Comparison of ENCODE assay signal across 1 cellular context in the genomic region with DNA sequence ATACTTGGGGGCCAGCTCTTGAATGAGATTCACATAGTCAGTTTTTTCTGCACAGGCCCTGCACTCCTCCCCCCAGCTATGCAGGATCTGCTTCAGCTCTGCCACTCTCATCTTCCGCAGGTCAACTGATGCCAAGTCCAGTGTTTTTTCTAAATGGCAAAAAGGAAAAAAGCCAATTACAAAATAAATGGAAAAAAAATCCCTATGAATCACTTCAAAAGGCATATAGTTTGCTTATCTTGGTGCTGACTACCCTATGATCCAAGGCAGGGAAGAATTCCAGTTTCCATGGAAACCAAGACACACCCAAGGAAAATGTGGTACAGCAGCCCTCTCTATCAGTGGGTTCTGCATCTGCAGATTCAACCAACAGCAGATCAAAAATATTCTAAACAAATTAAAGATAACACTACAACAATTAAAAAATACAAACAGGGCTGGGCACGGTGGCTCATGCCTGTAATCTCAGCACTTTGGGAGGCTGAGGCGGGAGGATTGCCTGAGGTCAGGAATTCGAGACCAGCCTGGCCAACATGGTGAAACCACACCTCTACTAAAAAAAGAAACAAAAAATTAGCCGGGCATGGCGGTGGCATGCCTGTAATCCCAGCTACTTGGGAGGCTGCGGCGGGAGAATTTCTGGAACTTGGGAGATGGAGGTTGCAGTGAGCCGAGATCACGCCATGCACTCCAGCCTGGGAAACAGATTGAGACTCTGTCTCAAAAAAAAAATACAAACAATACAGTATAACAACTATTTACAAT.
TF ChIP-seq lines count a peak whose summit lies in the region.

No MANE protein-coding gene starts in this region.

TF ChIP-seq in H1, 55 proteins besides CTCF, POLR2A, EP300 and RAD21:
- TF ChIP-seq CHD1 (IDR thresholded peaks at IDR 0.05; ENCODE audit: low read depth, low read length) (no peak), BACH1 (IDR thresholded peaks at IDR 0.05; ENCODE audit: low read length) (no peak), SUZ12 (IDR thresholded peaks at IDR 0.05; ENCODE audit: low read length) (no peak), KDM5A (IDR thresholded peaks at IDR 0.05; ENCODE audit: low read length) (no peak), KDM4A (IDR thresholded peaks at IDR 0.05; ENCODE audit: low read depth, low read length, severe bottlenecking) (no peak), NRF1 (IDR thresholded peaks at IDR 0.05; ENCODE audit: low read depth, low read length) (no peak), SIX5 (IDR thresholded peaks at IDR 0.05; ENCODE audit: low read depth, low read length) (no peak), TEAD4 (IDR thresholded peaks at IDR 0.05; ENCODE audit: low read depth, low read length) (no peak), RBBP5 (IDR thresholded peaks at IDR 0.05; ENCODE audit: borderline replicate concordance, low read depth, low read length) (no peak), CBX5 (IDR thresholded peaks at IDR 0.05; ENCODE audit: low read depth, low read length) (no peak), CTBP2 (IDR thresholded peaks at IDR 0.05; ENCODE audit: borderline replicate concordance, insufficient read depth, insufficient read length, low read length) (no peak), TAF7 (optimal IDR thresholded peaks at IDR 0.05; ENCODE audit: borderline replicate concordance, low read depth, low read length) (no peak), PHF8 (conservative IDR thresholded peaks at IDR 0.05; ENCODE audit: low read depth, low read length) (no peak), SAP30 (IDR thresholded peaks at IDR 0.05; ENCODE audit: insufficient read depth, insufficient replicate concordance, low read length) (no peak), TAF1 (IDR thresholded peaks at IDR 0.05; ENCODE audit: low read depth, low read length) (no peak), SP4 (IDR thresholded peaks at IDR 0.05; ENCODE audit: low read length) (no peak)
- TF ChIP-seq, protein P1, sequence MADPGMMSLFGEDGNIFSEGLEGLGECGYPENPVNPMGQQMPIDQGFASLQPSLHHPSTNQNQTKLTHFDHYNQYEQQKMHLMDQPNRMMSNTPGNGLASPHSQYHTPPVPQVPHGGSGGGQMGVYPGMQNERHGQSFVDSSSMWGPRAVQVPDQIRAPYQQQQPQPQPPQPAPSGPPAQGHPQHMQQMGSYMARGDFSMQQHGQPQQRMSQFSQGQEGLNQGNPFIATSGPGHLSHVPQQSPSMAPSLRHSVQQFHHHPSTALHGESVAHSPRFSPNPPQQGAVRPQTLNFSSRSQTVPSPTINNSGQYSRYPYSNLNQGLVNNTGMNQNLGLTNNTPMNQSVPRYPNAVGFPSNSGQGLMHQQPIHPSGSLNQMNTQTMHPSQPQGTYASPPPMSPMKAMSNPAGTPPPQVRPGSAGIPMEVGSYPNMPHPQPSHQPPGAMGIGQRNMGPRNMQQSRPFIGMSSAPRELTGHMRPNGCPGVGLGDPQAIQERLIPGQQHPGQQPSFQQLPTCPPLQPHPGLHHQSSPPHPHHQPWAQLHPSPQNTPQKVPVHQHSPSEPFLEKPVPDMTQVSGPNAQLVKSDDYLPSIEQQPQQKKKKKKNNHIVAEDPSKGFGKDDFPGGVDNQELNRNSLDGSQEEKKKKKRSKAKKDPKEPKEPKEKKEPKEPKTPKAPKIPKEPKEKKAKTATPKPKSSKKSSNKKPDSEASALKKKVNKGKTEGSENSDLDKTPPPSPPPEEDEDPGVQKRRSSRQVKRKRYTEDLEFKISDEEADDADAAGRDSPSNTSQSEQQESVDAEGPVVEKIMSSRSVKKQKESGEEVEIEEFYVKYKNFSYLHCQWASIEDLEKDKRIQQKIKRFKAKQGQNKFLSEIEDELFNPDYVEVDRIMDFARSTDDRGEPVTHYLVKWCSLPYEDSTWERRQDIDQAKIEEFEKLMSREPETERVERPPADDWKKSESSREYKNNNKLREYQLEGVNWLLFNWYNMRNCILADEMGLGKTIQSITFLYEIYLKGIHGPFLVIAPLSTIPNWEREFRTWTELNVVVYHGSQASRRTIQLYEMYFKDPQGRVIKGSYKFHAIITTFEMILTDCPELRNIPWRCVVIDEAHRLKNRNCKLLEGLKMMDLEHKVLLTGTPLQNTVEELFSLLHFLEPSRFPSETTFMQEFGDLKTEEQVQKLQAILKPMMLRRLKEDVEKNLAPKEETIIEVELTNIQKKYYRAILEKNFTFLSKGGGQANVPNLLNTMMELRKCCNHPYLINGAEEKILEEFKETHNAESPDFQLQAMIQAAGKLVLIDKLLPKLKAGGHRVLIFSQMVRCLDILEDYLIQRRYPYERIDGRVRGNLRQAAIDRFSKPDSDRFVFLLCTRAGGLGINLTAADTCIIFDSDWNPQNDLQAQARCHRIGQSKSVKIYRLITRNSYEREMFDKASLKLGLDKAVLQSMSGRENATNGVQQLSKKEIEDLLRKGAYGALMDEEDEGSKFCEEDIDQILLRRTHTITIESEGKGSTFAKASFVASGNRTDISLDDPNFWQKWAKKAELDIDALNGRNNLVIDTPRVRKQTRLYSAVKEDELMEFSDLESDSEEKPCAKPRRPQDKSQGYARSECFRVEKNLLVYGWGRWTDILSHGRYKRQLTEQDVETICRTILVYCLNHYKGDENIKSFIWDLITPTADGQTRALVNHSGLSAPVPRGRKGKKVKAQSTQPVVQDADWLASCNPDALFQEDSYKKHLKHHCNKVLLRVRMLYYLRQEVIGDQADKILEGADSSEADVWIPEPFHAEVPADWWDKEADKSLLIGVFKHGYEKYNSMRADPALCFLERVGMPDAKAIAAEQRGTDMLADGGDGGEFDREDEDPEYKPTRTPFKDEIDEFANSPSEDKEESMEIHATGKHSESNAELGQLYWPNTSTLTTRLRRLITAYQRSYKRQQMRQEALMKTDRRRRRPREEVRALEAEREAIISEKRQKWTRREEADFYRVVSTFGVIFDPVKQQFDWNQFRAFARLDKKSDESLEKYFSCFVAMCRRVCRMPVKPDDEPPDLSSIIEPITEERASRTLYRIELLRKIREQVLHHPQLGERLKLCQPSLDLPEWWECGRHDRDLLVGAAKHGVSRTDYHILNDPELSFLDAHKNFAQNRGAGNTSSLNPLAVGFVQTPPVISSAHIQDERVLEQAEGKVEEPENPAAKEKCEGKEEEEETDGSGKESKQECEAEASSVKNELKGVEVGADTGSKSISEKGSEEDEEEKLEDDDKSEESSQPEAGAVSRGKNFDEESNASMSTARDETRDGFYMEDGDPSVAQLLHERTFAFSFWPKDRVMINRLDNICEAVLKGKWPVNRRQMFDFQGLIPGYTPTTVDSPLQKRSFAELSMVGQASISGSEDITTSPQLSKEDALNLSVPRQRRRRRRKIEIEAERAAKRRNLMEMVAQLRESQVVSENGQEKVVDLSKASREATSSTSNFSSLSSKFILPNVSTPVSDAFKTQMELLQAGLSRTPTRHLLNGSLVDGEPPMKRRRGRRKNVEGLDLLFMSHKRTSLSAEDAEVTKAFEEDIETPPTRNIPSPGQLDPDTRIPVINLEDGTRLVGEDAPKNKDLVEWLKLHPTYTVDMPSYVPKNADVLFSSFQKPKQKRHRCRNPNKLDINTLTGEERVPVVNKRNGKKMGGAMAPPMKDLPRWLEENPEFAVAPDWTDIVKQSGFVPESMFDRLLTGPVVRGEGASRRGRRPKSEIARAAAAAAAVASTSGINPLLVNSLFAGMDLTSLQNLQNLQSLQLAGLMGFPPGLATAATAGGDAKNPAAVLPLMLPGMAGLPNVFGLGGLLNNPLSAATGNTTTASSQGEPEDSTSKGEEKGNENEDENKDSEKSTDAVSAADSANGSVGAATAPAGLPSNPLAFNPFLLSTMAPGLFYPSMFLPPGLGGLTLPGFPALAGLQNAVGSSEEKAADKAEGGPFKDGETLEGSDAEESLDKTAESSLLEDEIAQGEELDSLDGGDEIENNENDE (IDR thresholded peaks at IDR 0.05; ENCODE audit: insufficient replicate concordance, low read length), result no peak
- TF ChIP-seq, protein P2, sequence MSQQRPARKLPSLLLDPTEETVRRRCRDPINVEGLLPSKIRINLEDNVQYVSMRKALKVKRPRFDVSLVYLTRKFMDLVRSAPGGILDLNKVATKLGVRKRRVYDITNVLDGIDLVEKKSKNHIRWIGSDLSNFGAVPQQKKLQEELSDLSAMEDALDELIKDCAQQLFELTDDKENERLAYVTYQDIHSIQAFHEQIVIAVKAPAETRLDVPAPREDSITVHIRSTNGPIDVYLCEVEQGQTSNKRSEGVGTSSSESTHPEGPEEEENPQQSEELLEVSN (IDR thresholded peaks at IDR 0.05), result no peak
- TF ChIP-seq, protein P3, sequence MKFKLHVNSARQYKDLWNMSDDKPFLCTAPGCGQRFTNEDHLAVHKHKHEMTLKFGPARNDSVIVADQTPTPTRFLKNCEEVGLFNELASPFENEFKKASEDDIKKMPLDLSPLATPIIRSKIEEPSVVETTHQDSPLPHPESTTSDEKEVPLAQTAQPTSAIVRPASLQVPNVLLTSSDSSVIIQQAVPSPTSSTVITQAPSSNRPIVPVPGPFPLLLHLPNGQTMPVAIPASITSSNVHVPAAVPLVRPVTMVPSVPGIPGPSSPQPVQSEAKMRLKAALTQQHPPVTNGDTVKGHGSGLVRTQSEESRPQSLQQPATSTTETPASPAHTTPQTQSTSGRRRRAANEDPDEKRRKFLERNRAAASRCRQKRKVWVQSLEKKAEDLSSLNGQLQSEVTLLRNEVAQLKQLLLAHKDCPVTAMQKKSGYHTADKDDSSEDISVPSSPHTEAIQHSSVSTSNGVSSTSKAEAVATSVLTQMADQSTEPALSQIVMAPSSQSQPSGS (IDR thresholded peaks at IDR 0.05; ENCODE audit: low read length), result no peak
